15 cellular contexts compared by ENCODE assay signal in genomic region chr1:225685476-225686176, GRCh38. TPM values are rescaled to one million over a fixed set of nuclear protein-coding genes. Genes with fewer than 3 reads are reported as not detected.
A peak's percentile ranks its signal among the peaks of the same experiment; 100 is the strongest.
DNase-seq lines count a peak whose midpoint lies in the region; ATAC-seq, FAIRE-seq and TF ChIP-seq lines count a peak whose summit lies in the region.
"Had no signal": no experiment of that assay in that cellular context is flagged by ENCODE, and none has a peak within 500 bp of the region (broad histone marks: within the 10 kb centered on the region; RNA-seq: fewer than 3 reads in every experiment).

No MANE protein-coding gene starts in this region.

- H2BK20ac ChIP-seq in IMR-90 (ENCODE audit: low read depth, low read length): no peak overlapping the region

- peaks cover 20% of the 10 kb centered on the region for H3K4me1 Mint-ChIP-seq in astrocyte (ENCODE audit: low read depth, unreplicated experiment)
- H3K4me1 Mint-ChIP-seq: CD4-positive, CD25-positive, alpha-beta regulatory T cell had no signal

- POLR2A ChIA-PET in IMR-90 (lab: Charles Lee; ENCODE audit: unreplicated experiment): no interaction called here

- no peaks in the 10 kb centered on the region for H3K36me3 ChIP-seq in IMR-90 (ENCODE audit: control insufficient read depth, insufficient read depth, low read length)
- no peaks in the 10 kb centered on the region for H3K36me3 ChIP-seq in astrocyte (ENCODE audit: insufficient read depth, low read length)
- no peaks in the 10 kb centered on the region for H3K36me3 ChIP-seq in osteoblast (ENCODE audit: insufficient read depth, low read length)
- no peaks in the 10 kb centered on the region for H3K36me3 ChIP-seq in left ventricle myocardium inferior
- H3K36me3 ChIP-seq: BLaER1 treated with 17β-estradiol and CSF1 and Interleukin-3, amounts not matched to agents 10 nM and 100 nM had no signal

- H3K36me3 Mint-ChIP-seq in astrocyte (ENCODE audit: low read depth, unreplicated experiment): no peaks in the 10 kb centered on the region
- H3K36me3 Mint-ChIP-seq: CD4-positive, CD25-positive, alpha-beta regulatory T cell had no signal

- CTCF ChIA-PET in IMR-90 (lab: Yijun Ruan, JAX): interaction anchor here (0.5 kb wide), 1 partner anchor 137 kb away, joined by 3 read pairs; no protein-coding TSS in a partner anchor

- H4K8ac ChIP-seq in IMR-90 (ENCODE audit: low read depth in 2 of 2, low read length in 2 of 2): no peak overlapping the region

- intact Hi-C loops in IMR-90 (cut with micrococcal nuclease): no loop called here
- intact Hi-C loops in left ventricle myocardium superior (cut with micrococcal nuclease): no loop called here
- intact Hi-C loops in left ventricle myocardium inferior (cut with micrococcal nuclease): no loop called here

- H3K4me3 ChIP-seq in IMR-90 (ENCODE audit: insufficient read depth, low read depth, low read length) (no peak overlapping the region), astrocyte (ENCODE audit: insufficient read depth, low read depth, low read length) (no peak overlapping the region), fibroblast of mammary gland (ENCODE audit: control insufficient read depth, low read depth, low read length) (no peak overlapping the region), osteoblast (ENCODE audit: insufficient read depth, low read length) (no peak overlapping the region), left ventricle myocardium inferior (no peak overlapping the region)
- H3K4me3 ChIP-seq: BLaER1 treated with 17β-estradiol and CSF1 and Interleukin-3, amounts not matched to agents 10 nM and 100 nM had no signal

- H3K4ac ChIP-seq in IMR-90 (ENCODE audit: low read depth, low read length): no peak overlapping the region

- no TSS peak for BruUV-seq in IMR-90 (replicated peaks; lab: Mats Ljungman, UMichigan)

- H3K18ac ChIP-seq in IMR-90 (ENCODE audit: low read depth, low read length): no peak overlapping the region

- DNase-seq in IMR-90 (peak; percentile 16), astrocyte (ENCODE audit: low read depth) (peak; percentile 25), fibroblast of mammary gland (ENCODE audit: low read depth) (peak; percentile 20), osteoblast (ENCODE audit: insufficient read length, low spot score, missing footprints) (peak; percentile 78), NCI-H1436 treated with DMSO at 0.1 percent for 48 hours (lab: John Stamatoyannopoulos, UW) (no peak), left ventricle myocardium superior (no peak), left ventricle myocardium inferior (no peak)
- DNase-seq: 8988T; Calu3; CD4-positive, CD25-positive, alpha-beta regulatory T cell; DMS 273 treated with DMSO at 0.1 percent for 48 hours; HCEC 1CT; HFFc6 had no signal

- no peak overlapping the region for H4K5ac ChIP-seq in IMR-90 (ENCODE audit: low read depth, low read length)

- H3K4me1 ChIP-seq in IMR-90 (ENCODE audit: control insufficient read depth, insufficient read depth, low read length) (no peaks in the 10 kb centered on the region), astrocyte (ENCODE audit: insufficient read depth, low read length) (no peaks in the 10 kb centered on the region), osteoblast (ENCODE audit: insufficient read depth, low read length) (peaks cover 19% of the 10 kb centered on the region), left ventricle myocardium inferior (no peaks in the 10 kb centered on the region)

- H3K4me2 ChIP-seq in IMR-90 (ENCODE audit: low read depth, low read length) (no peak overlapping the region), astrocyte (ENCODE audit: low read length) (no peak overlapping the region), osteoblast (ENCODE audit: insufficient read depth, low read length) (no peak overlapping the region)
- H3K4me2 ChIP-seq: BLaER1 treated with 17β-estradiol and CSF1 and Interleukin-3, amounts not matched to agents 10 nM and 100 nM had no signal

- ATAC-seq in IMR-90 (ENCODE audit: low read depth): no peak
- ATAC-seq in left ventricle myocardium superior: no peak
- no peak for ATAC-seq in HG02798 (IDR thresholded peaks at IDR 0.05; ENCODE audit: poor library complexity, unreplicated experiment)

- H3K23ac ChIP-seq in IMR-90 (ENCODE audit: low read depth, low read length): no peak overlapping the region

- WGBS in IMR-90 (ENCODE audit: extremely low coverage in 2 of 2, insufficient read length in 1 of 2), 2 experiments: no CpG with 5 or more reads among the region's 1 CpG

- no peaks in the 10 kb centered on the region for H3K9me1 ChIP-seq in IMR-90 (ENCODE audit: insufficient read depth, low read length)

- H3K14ac ChIP-seq in IMR-90 (replicated peaks; ENCODE audit: low read depth, low read length): no peak overlapping the region

- peak overlapping the region; percentile 31 for H3K27ac Mint-ChIP-seq in astrocyte (ENCODE audit: unreplicated experiment)
- H3K27ac Mint-ChIP-seq: CD4-positive, CD25-positive, alpha-beta regulatory T cell; HFFc6 had no signal

- no peak overlapping the region for H2AK9ac ChIP-seq in IMR-90 (replicated peaks; ENCODE audit: low read depth, low read length, poor library complexity)

- H2BK120ac ChIP-seq in IMR-90 (ENCODE audit: low read depth, low read length): no peak overlapping the region

- dilution Hi-C loops in IMR-90 (cut with HindIII; ENCODE audit: low sequenced_read_pairs, unreplicated experiment): no loop called here

- H3K27me3 Mint-ChIP-seq in astrocyte (ENCODE audit: low read depth, unreplicated experiment): peaks cover 11% of the 10 kb centered on the region

- TF ChIP-seq CTCF in IMR-90 (conservative IDR thresholded peaks at IDR 0.05; ENCODE audit: low read depth, low read length) (no peak), astrocyte (IDR thresholded peaks at IDR 0.05; ENCODE audit: insufficient read depth, low read depth, low read length) (no peak), fibroblast of mammary gland (conservative IDR thresholded peaks at IDR 0.05; ENCODE audit: control insufficient read depth, insufficient read depth, low read depth, low read length) (no peak), osteoblast (IDR thresholded peaks at IDR 0.05; ENCODE audit: extremely low read depth, low read depth, low read length) (no peak), left ventricle myocardium inferior (IDR thresholded peaks at IDR 0.05; ENCODE audit: borderline replicate concordance) (no peak)

- H4K20me1 ChIP-seq in IMR-90 (ENCODE audit: insufficient read depth, low read length) (no peaks in the 10 kb centered on the region), astrocyte (ENCODE audit: insufficient read depth, low read length) (no peaks in the 10 kb centered on the region), osteoblast (ENCODE audit: insufficient read depth, low read length) (no peaks in the 10 kb centered on the region)
- H4K20me1 ChIP-seq: BLaER1 treated with 17β-estradiol and CSF1 and Interleukin-3, amounts not matched to agents 10 nM and 100 nM had no signal

- no peaks in the 10 kb centered on the region; the same call in 1 of the 2 replicates for H3K27me3 ChIP-seq in IMR-90 (ENCODE audit: control insufficient read depth, insufficient read depth, low read length)
- H3K27me3 ChIP-seq in astrocyte (ENCODE audit: insufficient read depth, low read length): peaks cover 10% of the 10 kb centered on the region
- no peaks in the 10 kb centered on the region for H3K27me3 ChIP-seq in osteoblast (ENCODE audit: insufficient read depth, low read length)
- no peaks in the 10 kb centered on the region for H3K27me3 ChIP-seq in left ventricle myocardium inferior (ENCODE audit: low read depth)
- H3K27me3 ChIP-seq: BLaER1 treated with 17β-estradiol and CSF1 and Interleukin-3, amounts not matched to agents 10 nM and 100 nM had no signal

- no peak overlapping the region for H2BK15ac ChIP-seq in IMR-90 (ENCODE audit: low read depth, low read length)

- H2AK5ac ChIP-seq in IMR-90 (ENCODE audit: low read depth, low read length): no peak overlapping the region

- no peak for FAIRE-seq in astrocyte (lab: Jason Lieb, UNC)

- in situ Hi-C loops in IMR-90 (cut with MboI; ENCODE audit: low sequenced_read_pairs): no loop called here

- no peak overlapping the region for H4K91ac ChIP-seq in IMR-90 (ENCODE audit: insufficient read depth, low read depth, low read length)

- no peaks in the 10 kb centered on the region for H3K79me2 ChIP-seq in astrocyte (ENCODE audit: insufficient read depth, low read length)
- no peaks in the 10 kb centered on the region for H3K79me2 ChIP-seq in osteoblast (ENCODE audit: insufficient read depth, low read length)

- no peaks in the 10 kb centered on the region for H3K79me1 ChIP-seq in IMR-90 (ENCODE audit: low read depth in 1 of 2, low read length in 2 of 2)

- no peaks in the 10 kb centered on the region for H3K9me3 Mint-ChIP-seq in astrocyte (ENCODE audit: unreplicated experiment)
- H3K9me3 Mint-ChIP-seq: HFFc6 had no signal

- H3K9me3 ChIP-seq in IMR-90 (ENCODE audit: control insufficient read depth, insufficient read depth, low read length): no peaks in the 10 kb centered on the region; the same call in 1 of the 2 replicates
- no peaks in the 10 kb centered on the region for H3K9me3 ChIP-seq in astrocyte (ENCODE audit: insufficient read depth, low read depth, low read length)
- H3K9me3 ChIP-seq in osteoblast (ENCODE audit: low read depth, low read length): no peaks in the 10 kb centered on the region
- H3K9me3 ChIP-seq in left ventricle myocardium inferior (replicated peaks): no peaks in the 10 kb centered on the region

- TF ChIP-seq POLR2A in IMR-90 (IDR thresholded peaks at IDR 0.05; ENCODE audit: low read depth, low read length): no peak

- H3K27ac ChIP-seq in IMR-90 (ENCODE audit: insufficient read depth, low read length) (no peak overlapping the region), astrocyte (ENCODE audit: low read depth, low read length) (no peak overlapping the region), osteoblast (ENCODE audit: low read depth, low read length) (no peak overlapping the region), left ventricle myocardium inferior (replicated peaks) (no peak overlapping the region)
- H3K27ac ChIP-seq: BLaER1 treated with 17β-estradiol and CSF1 and Interleukin-3, amounts not matched to agents 10 nM and 100 nM had no signal

- no peak for TF ChIP-seq RAD21 in IMR-90 (IDR thresholded peaks at IDR 0.05; ENCODE audit: low read length)

- no peak overlapping the region for H3K4me3 Mint-ChIP-seq in astrocyte (ENCODE audit: unreplicated experiment)
- H3K4me3 Mint-ChIP-seq: CD4-positive, CD25-positive, alpha-beta regulatory T cell; HFFc6 had no signal

- H2AFZ ChIP-seq in IMR-90 (replicated peaks; ENCODE audit: low read length, poor library complexity) (no peak overlapping the region), astrocyte (ENCODE audit: low read depth, low read length) (no peak overlapping the region), osteoblast (ENCODE audit: low read length) (no peak overlapping the region)

- H3K9ac ChIP-seq in IMR-90 (ENCODE audit: low read depth, low read length) (no peak overlapping the region), astrocyte (ENCODE audit: low read length) (no peak overlapping the region)
- H3K9ac ChIP-seq: BLaER1 treated with 17β-estradiol and CSF1 and Interleukin-3, amounts not matched to agents 10 nM and 100 nM had no signal

- no peak overlapping the region for H3K56ac ChIP-seq in IMR-90 (ENCODE audit: extremely low read depth, insufficient read depth, low read length)

- H2BK5ac ChIP-seq in IMR-90 (ENCODE audit: low read depth, low read length, poor library complexity, severe bottlenecking): no peak overlapping the region

RNA-seq across cellular contexts. Expression of gene ENAH, which starts 32.7 kb away (rescaled TPM):
- total RNA-seq in IMR-90 (2012; rRNA removed): 82.5 and 86.9 TPM in 2 replicates
- polyA plus RNA-seq in IMR-90 (2012; rRNA removed): 47.4 and 61.3 TPM in 2 replicates
- 7.3 and 9.4 TPM in 2 replicates for polyA plus RNA-seq in IMR-90 (2012; cell fraction: cytosol; rRNA removed)
- polyA plus RNA-seq in IMR-90 (2012; cell fraction: nucleus; rRNA removed; ENCODE audit: low replicate concordance): 10.8 and 45.1 TPM in 2 replicates
- 749 and 829 TPM in 2 replicates for total RNA-seq in astrocyte
- total RNA-seq in osteoblast: 344 and 453 TPM in 2 replicates
- 90.1 TPM for total RNA-seq in left ventricle myocardium superior
- total RNA-seq in left ventricle myocardium inferior: 78.6 TPM
- total RNA-seq: CD4-positive, CD25-positive, alpha-beta regulatory T cell had no signal

Comparison
In these comparisons a context has a peak if more than half of its experiments do, and no peak if none do; other contexts are left out.
1. DNase-seq: peak in IMR-90 (single experiment), astrocyte (single experiment), fibroblast of mammary gland (single experiment) and osteoblast (single experiment); none in NCI-H1436 treated with DMSO at 0.1 percent for 48 hours (single experiment), left ventricle myocardium superior (single experiment) and left ventricle myocardium inferior (single experiment).